13 cellular contexts compared by ENCODE assay signal in genomic region chr11:69934861-69935494, GRCh38.
A peak's percentile ranks its signal among the peaks of the same experiment; 100 is the strongest.
DNase-seq lines count a peak whose midpoint lies in the region; FAIRE-seq and TF ChIP-seq lines count a peak whose summit lies in the region.
"Had no signal": no experiment of that assay in that cellular context is flagged by ENCODE, and none has a peak within 500 bp of the region (broad histone marks: within the 10 kb centered on the region; RNA-seq: fewer than 3 reads in every experiment).

No MANE protein-coding gene starts in this region.

- DNase-seq in CD14-positive monocyte (ENCODE audit: low spot score), result peak; percentile 26
- DNase-seq in ELR (ENCODE audit: low read depth), result peak; percentile 36
- peak; percentile 8 for DNase-seq in RCC 7860 (ENCODE audit: low spot score)
- DNase-seq in kidney tubule cell (ENCODE audit: low spot score), result peak; percentile 49
- DNase-seq in NCI-H2171 treated with DMSO at 0.1 percent for 48 hours (lab: John Stamatoyannopoulos, UW), result no peak
- no peak for DNase-seq in GM10248 (ENCODE audit: extremely low spot score)
- no peak for DNase-seq in UCSD-AML1 (lab: John Stamatoyannopoulos, UW; ENCODE audit: unreplicated experiment)
- no peak for DNase-seq in GM13976 (ENCODE audit: low spot score)
- DNase-seq: activated CD4-positive, CD25-positive, alpha-beta regulatory T cell; GDM1; NCI-H187 treated with DMSO at 0.1 percent for 48 hours; stimulated activated naive CD4-positive, alpha-beta T cell treated with Interleukin-2 at 50 U/mL for 16 hours had no signal

- no peak for TF ChIP-seq CTCF in CD14-positive monocyte (IDR thresholded peaks at IDR 0.05)
- TF ChIP-seq CTCF in GM10248 (IDR thresholded peaks at IDR 0.05; ENCODE audit: control extremely low read depth, extremely low read depth, low read depth, missing control alignments), result no peak
- TF ChIP-seq CTCF in GM13976 (IDR thresholded peaks at IDR 0.05; ENCODE audit: borderline replicate concordance, control extremely low read depth, extremely low read depth, insufficient read depth, missing control alignments), result no peak

- no peak overlapping the region for H3K27ac Mint-ChIP-seq in CD14-positive monocyte
- H3K27ac Mint-ChIP-seq: activated naive CD8-positive, alpha-beta T cell had no signal

- no peak for FAIRE-seq in RCC 7860 (lab: Jason Lieb, UNC)

- CTCF ChIA-PET in GM10248 (lab: Yijun Ruan, JAX), result no interaction called here

- in situ Hi-C loops in GM13976 (cut with MboI; ENCODE audit: low sequenced_read_pairs, unreplicated experiment), result no loop called here

- H3K36me3 Mint-ChIP-seq in CD14-positive monocyte, result no peaks in the 10 kb centered on the region
- H3K36me3 Mint-ChIP-seq: activated naive CD8-positive, alpha-beta T cell had no signal

- peaks cover 0 to 6% (median 2%) of the 10 kb centered on the region in 7 donors for H3K9me3 Mint-ChIP-seq in CD14-positive monocyte

- intact Hi-C loops in CD14-positive monocyte (cut with micrococcal nuclease), result no loop called here

- peaks cover 4 to 7% (median 6%) of the 10 kb centered on the region in 3 donors for H3K27me3 Mint-ChIP-seq in CD14-positive monocyte (ENCODE audit: low read depth in 3 of 3)

- POLR2A ChIA-PET in GM10248 (lab: Yijun Ruan, JAX), result no interaction called here

- H3K4me3 Mint-ChIP-seq in CD14-positive monocyte, result no peak overlapping the region
- H3K4me3 Mint-ChIP-seq: activated naive CD8-positive, alpha-beta T cell had no signal

- H3K4me1 Mint-ChIP-seq in CD14-positive monocyte, result no peaks in the 10 kb centered on the region

Comparison
In these comparisons a context has a peak if more than half of its experiments do, and no peak if none do; other contexts are left out.
1. DNase-seq: peak in CD14-positive monocyte (single experiment), ELR (single experiment), RCC 7860 (single experiment) and kidney tubule cell (single experiment); none in NCI-H2171 treated with DMSO at 0.1 percent for 48 hours (single experiment), GM10248 (single experiment), UCSD-AML1 (single experiment) and GM13976 (single experiment).